Comparison of ENCODE assay signal across 10 cellular contexts in the genomic region with DNA sequence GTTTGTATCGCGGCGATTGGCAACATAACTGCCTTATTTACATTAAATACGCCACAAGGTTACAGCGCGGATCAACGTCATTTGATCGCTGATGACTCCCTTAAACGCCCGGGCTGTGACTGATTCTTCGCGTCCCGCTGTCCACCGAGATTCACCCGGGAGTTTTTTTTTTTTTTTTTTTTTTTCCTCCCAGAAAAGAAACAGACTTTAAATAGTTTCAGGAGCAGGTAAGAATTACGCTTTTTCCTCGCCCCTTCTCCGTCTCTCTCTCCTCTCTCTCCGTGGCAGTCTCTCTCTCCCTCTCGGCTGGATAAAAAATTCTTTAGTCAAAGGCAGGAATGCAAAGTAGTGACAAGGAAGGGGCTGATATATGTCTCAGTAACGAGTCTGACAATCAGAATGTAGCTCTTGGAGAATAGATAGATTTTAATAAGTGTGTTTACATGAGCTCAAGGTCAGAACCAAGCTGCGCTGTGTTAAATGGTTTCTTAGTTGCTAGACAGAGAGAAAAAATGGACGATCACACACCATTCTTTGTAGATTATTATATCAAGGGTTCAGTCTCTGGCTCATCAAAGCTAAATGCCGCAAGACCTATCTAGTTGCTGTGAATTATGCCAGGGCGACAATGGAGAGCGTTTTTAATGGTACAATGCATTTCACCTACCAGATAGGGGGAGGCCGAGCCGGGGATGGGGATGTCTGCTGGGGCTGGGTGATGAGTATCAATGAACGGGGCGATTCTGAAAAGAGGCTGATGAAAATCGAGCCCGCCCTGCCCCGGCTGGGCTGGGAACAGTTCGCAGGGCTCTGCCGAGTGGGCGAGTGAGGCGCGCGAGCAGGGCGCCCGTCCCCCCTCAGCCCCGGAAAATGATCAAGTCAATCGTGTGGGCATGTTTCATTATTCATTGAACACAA.
DNase-seq lines count a peak whose midpoint lies in the region; ATAC-seq and TF ChIP-seq lines count a peak whose summit lies in the region.
"Had no signal": no experiment of that assay in that cellular context is flagged by ENCODE, and none has a peak within 500 bp of the region (broad histone marks: within the 10 kb centered on the region; RNA-seq: fewer than 3 reads in every experiment).

No MANE protein-coding gene starts in this region.

- no peak for TF ChIP-seq CTCF in heart left ventricle (IDR thresholded peaks at IDR 0.05)
- TF ChIP-seq CTCF in upper lobe of right lung (IDR thresholded peaks at IDR 0.05), result no peak

- H3K27me3 Mint-ChIP-seq in activated naive CD8-positive, alpha-beta T cell treated with anti-CD3 and anti-CD28 coated beads, Interleukin-2, amount 50 U/mL, for 24 hours, result peaks cover 70% of the 10 kb centered on the region

- H2AK5ac ChIP-seq in mesendoderm (ENCODE audit: low read length), result no peak overlapping the region

- H2BK15ac ChIP-seq in mesendoderm (replicated peaks; ENCODE audit: low read depth), result no peak overlapping the region

- H3K27ac ChIP-seq in heart left ventricle (peak overlapping the region in 5 of 12 donors; percentile 0 to 39 (median 7)), mesendoderm (ENCODE audit: low read depth, low read length) (no peak overlapping the region), upper lobe of right lung (no peak overlapping the region)

- 3 to 6% (median 4%) methylated on average over 43 of the region's 43 CpGs for WGBS in heart left ventricle, 4 donors
- WGBS in mesendoderm (ENCODE audit: extremely low coverage, insufficient coverage, low lambda C conversion rate), result no CpG with 5 or more reads among the region's 43 CpGs

- no peak overlapping the region for H2BK5ac ChIP-seq in mesendoderm (ENCODE audit: low read length)

- H3K79me1 ChIP-seq in mesendoderm (ENCODE audit: low read length), result no peaks in the 10 kb centered on the region

- no peaks in the 10 kb centered on the region for H3K79me2 ChIP-seq in mesendoderm (ENCODE audit: control insufficient read depth, insufficient read depth, low read length)

- no peak overlapping the region for H3K18ac ChIP-seq in mesendoderm (ENCODE audit: low read length)

- H3K4me1 ChIP-seq in heart left ventricle (peaks cover 0 to 57% (median 15%) of the 10 kb centered on the region in 12 donors), mesendoderm (ENCODE audit: control insufficient read depth, low read depth, low read length) (no peaks in the 10 kb centered on the region), upper lobe of right lung (peaks cover 28% of the 10 kb centered on the region)

- no peak for ATAC-seq in heart left ventricle
- ATAC-seq in Right ventricle myocardium superior (ENCODE audit: poor library complexity), result no peak
- ATAC-seq in activated naive CD8-positive, alpha-beta T cell treated with anti-CD3 and anti-CD28 coated beads, Interleukin-2, amount 50 U/mL, for 24 hours, result peak; percentile 21
- no peak for ATAC-seq in upper lobe of right lung
- ATAC-seq in HG03025 (IDR thresholded peaks at IDR 0.05; ENCODE audit: low FRiP score, unreplicated experiment), result no peak
- ATAC-seq in GM19035 (IDR thresholded peaks at IDR 0.05; ENCODE audit: unreplicated experiment), result no peak

- H3K27ac Mint-ChIP-seq in activated naive CD8-positive, alpha-beta T cell treated with anti-CD3 and anti-CD28 coated beads, Interleukin-2, amount 50 U/mL, for 24 hours, result peak overlapping the region; percentile 5

- no peak overlapping the region for H4K5ac ChIP-seq in mesendoderm (ENCODE audit: low read length)

- H3K9me3 ChIP-seq in heart left ventricle (no peaks in the 10 kb centered on the region), upper lobe of right lung (no peaks in the 10 kb centered on the region)

- no peak for TF ChIP-seq POLR2A in heart left ventricle (IDR thresholded peaks at IDR 0.05)

- no peak overlapping the region for H3K4me2 ChIP-seq in mesendoderm (ENCODE audit: low read length)

- H3K36me3 ChIP-seq in heart left ventricle (no peaks in the 10 kb centered on the region), mesendoderm (ENCODE audit: control insufficient read depth, insufficient read depth, low read length) (no peaks in the 10 kb centered on the region), upper lobe of right lung (no peaks in the 10 kb centered on the region)

- peak overlapping the region; percentile 29 to 69 (median 56) for H3K4me3 ChIP-seq in heart left ventricle
- H3K4me3 ChIP-seq in mesendoderm (ENCODE audit: low read length), result no peak overlapping the region
- peak overlapping the region; percentile 5 for H3K4me3 ChIP-seq in upper lobe of right lung

- H3K27me3 ChIP-seq in heart left ventricle (peaks cover 10 to 84% (median 61%) of the 10 kb centered on the region in 9 donors), mesendoderm (ENCODE audit: insufficient read depth, low read length, poor library complexity) (peaks cover 37% of the 10 kb centered on the region), upper lobe of right lung (peaks cover 81% of the 10 kb centered on the region)

- H3K4me1 Mint-ChIP-seq in activated naive CD8-positive, alpha-beta T cell treated with anti-CD3 and anti-CD28 coated beads, Interleukin-2, amount 50 U/mL, for 24 hours, result peaks cover 26% of the 10 kb centered on the region

- H2BK120ac ChIP-seq in mesendoderm (ENCODE audit: low read depth, low read length), result no peak overlapping the region

- peaks cover 6% of the 10 kb centered on the region for H3K36me3 Mint-ChIP-seq in activated naive CD8-positive, alpha-beta T cell treated with anti-CD3 and anti-CD28 coated beads, Interleukin-2, amount 50 U/mL, for 24 hours (ENCODE audit: low read depth)

- no peak overlapping the region for H3K56ac ChIP-seq in mesendoderm (ENCODE audit: low read length)

- intact Hi-C loops in heart left ventricle (cut with DNase I) (loop anchor here in 8 of 10 donors (5.0 to 10.0 kb wide), 6 partner anchors 180 to 430 kb away; no protein-coding TSS in a partner anchor), Right ventricle myocardium superior (cut with DNase I) (loop anchor here (5.0 to 10.0 kb wide), 2 partner anchors 182 to 430 kb away; no protein-coding TSS in a partner anchor), upper lobe of right lung (cut with DNase I) (no loop called here), posterior vena cava (cut with DNase I) (loop anchor here in 1 of 2 donors (10.0 kb wide), 1 partner anchor 420 kb away; no protein-coding TSS in a partner anchor)

- no peak for DNase-seq in heart left ventricle
- no peak for DNase-seq in Right ventricle myocardium superior
- peak; percentile 10 for DNase-seq in activated naive CD8-positive, alpha-beta T cell treated with anti-CD3 and anti-CD28 coated beads, Interleukin-2, amount 50 U/mL, for 24 hours
- peak; percentile 30 for DNase-seq in mesendoderm
- DNase-seq in upper lobe of right lung, result no peak
- no peak for DNase-seq in posterior vena cava (ENCODE audit: low spot score)
- DNase-seq: GDM1, NCI-H146 had no signal

- no peak overlapping the region for H4K8ac ChIP-seq in mesendoderm (ENCODE audit: low read depth, low read length)

- H3K4me3 Mint-ChIP-seq in activated naive CD8-positive, alpha-beta T cell treated with anti-CD3 and anti-CD28 coated beads, Interleukin-2, amount 50 U/mL, for 24 hours, result peak overlapping the region; percentile 51

- H3K9ac ChIP-seq in mesendoderm (ENCODE audit: low read length), result no peak overlapping the region

- no peak overlapping the region for H3K23ac ChIP-seq in mesendoderm (ENCODE audit: low read length)

- no peak overlapping the region for H3K4ac ChIP-seq in mesendoderm (ENCODE audit: low read depth, low read length)

- H3K9me3 Mint-ChIP-seq in activated naive CD8-positive, alpha-beta T cell treated with anti-CD3 and anti-CD28 coated beads, Interleukin-2, amount 50 U/mL, for 24 hours, result no peaks in the 10 kb centered on the region

Comparison
In these comparisons a context has a peak if more than half of its experiments do, and no peak if none do; other contexts are left out.
1. DNase-seq: peak in activated naive CD8-positive, alpha-beta T cell treated with anti-CD3 and anti-CD28 coated beads, Interleukin-2, amount 50 U/mL, for 24 hours (single experiment) and mesendoderm (single experiment); none in heart left ventricle (0 of 5), Right ventricle myocardium superior (single experiment), upper lobe of right lung (single experiment) and posterior vena cava (single experiment).